ENCODE assay signal across 11 cellular contexts in the genomic region with DNA sequence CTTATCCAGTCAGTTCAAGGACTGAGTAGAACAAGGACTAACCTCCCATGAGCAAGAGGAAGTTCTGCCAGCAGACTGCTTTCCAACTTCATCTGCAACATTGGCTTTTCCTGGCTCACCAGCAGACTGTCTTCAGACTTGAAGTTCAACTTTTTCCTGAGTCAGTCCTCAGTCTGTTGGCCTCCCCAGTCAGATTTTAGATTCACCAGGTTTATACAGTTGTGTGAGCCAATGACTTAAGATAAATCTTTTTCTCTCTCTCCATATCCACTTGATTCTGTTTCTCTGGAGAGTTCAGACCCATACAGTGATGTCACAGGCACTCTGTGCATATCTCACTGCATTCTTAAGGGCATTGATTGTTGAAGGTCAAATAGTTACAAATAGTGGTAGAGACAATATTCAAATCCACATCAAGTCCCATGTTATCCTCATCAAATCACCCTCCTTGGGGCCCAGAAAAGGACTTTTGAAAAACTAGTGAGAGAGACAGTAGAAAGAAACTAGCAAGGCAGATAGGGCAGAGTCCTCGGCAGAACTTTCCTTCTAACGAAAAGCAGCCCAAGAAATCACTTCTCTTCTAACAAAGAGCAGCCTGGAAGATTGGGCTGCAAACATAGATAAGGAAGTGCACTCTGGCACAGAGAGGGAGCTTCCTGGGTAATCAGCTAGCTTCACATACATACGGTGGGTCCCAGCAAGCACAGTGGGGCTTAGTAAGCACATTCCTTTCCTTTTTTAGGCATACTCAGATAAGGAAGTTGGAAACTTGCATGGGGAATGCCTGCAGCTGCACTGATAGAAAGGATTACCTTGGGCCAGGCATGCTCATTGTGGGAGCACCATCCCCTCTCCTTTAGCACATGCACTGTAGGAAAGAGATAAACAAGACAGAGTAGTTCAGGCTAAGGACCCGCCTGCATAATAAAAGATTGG.
A peak's percentile ranks its signal among the peaks of the same experiment; 100 is the strongest.
DNase-seq lines count a peak whose midpoint lies in the region; ATAC-seq, FAIRE-seq and TF ChIP-seq lines count a peak whose summit lies in the region.
"Had no signal": no experiment of that assay in that cellular context is flagged by ENCODE, and none has a peak within 500 bp of the region (broad histone marks: within the 10 kb centered on the region; RNA-seq: fewer than 3 reads in every experiment).

No MANE protein-coding gene starts in this region.

- H3K9me2 ChIP-seq in HCT116 (ENCODE audit: insufficient read depth) = no peaks in the 10 kb centered on the region

- peaks cover 6% of the 10 kb centered on the region for H3K4me1 Mint-ChIP-seq in dendritic cell treated with granulocyte-macrophage colony-stimulating factor and Interleukin-4, amounts not matched to agents 40 ng/mL and 50 ng/mL, for 4 days (ENCODE audit: low read depth)
- no peaks in the 10 kb centered on the region for H3K4me1 Mint-ChIP-seq in activated T-helper 1 cell treated with anti-CD3 and anti-CD28 coated beads, Interleukin-12 subunit alpha, Interleukin-12 subunit beta, Interleukin-2, Interleukin-4 antibody, amounts not matched to agents 30 ng/mL and 10 ng/mL and 1 ng/mL, durations not matched to agents 14 hours and 24 hours and 36 hours (ENCODE audit: low read depth)
- H3K4me1 Mint-ChIP-seq: naive thymus-derived CD8-positive, alpha-beta T cell had no signal

- no peaks in the 10 kb centered on the region for H3K36me3 Mint-ChIP-seq in dendritic cell treated with granulocyte-macrophage colony-stimulating factor and Interleukin-4, amounts not matched to agents 40 ng/mL and 50 ng/mL, for 4 days (ENCODE audit: low read depth)
- H3K36me3 Mint-ChIP-seq in activated T-helper 1 cell treated with anti-CD3 and anti-CD28 coated beads, Interleukin-12 subunit alpha, Interleukin-12 subunit beta, Interleukin-2, Interleukin-4 antibody, amounts not matched to agents 30 ng/mL and 10 ng/mL and 1 ng/mL, durations not matched to agents 14 hours and 24 hours and 36 hours (ENCODE audit: low read depth) = no peaks in the 10 kb centered on the region
- H3K36me3 Mint-ChIP-seq: naive thymus-derived CD8-positive, alpha-beta T cell had no signal

- no peak overlapping the region for H3K4me3 Mint-ChIP-seq in dendritic cell treated with granulocyte-macrophage colony-stimulating factor and Interleukin-4, amounts not matched to agents 40 ng/mL and 50 ng/mL, for 4 days
- no peak overlapping the region for H3K4me3 Mint-ChIP-seq in activated T-helper 1 cell treated with anti-CD3 and anti-CD28 coated beads, Interleukin-12 subunit alpha, Interleukin-12 subunit beta, Interleukin-2, Interleukin-4 antibody, amounts not matched to agents 30 ng/mL and 10 ng/mL and 1 ng/mL, durations not matched to agents 14 hours and 24 hours and 36 hours
- H3K4me3 Mint-ChIP-seq: naive thymus-derived CD8-positive, alpha-beta T cell had no signal

- H3K27me3 ChIP-seq in HCT116 (ENCODE audit: insufficient read depth, low read length) = no peaks in the 10 kb centered on the region
- H3K27me3 ChIP-seq in keratinocyte (ENCODE audit: control insufficient read depth, extremely low read depth, insufficient read depth, low read length) = no peaks in the 10 kb centered on the region
- peaks cover 0 to 7% (median 0%) of the 10 kb centered on the region in 7 donors for H3K27me3 ChIP-seq in spleen (replicated peaks in 1 of 7)

- H3K9me1 ChIP-seq in keratinocyte (ENCODE audit: control insufficient read depth, extremely low read depth, insufficient read depth, low read length) = no peaks in the 10 kb centered on the region

- H2AFZ ChIP-seq in HCT116 (ENCODE audit: low read depth, low read length, poor library complexity, severe bottlenecking) = no peak overlapping the region
- H2AFZ ChIP-seq in keratinocyte (ENCODE audit: control insufficient read depth, low read length) = peak overlapping the region; percentile 57

- TF ChIP-seq POLR2A in HCT116 (IDR thresholded peaks at IDR 0.05; ENCODE audit: borderline replicate concordance, extremely low read depth, insufficient read depth, insufficient read length) = no peak
- no peak for TF ChIP-seq POLR2A in spleen (IDR thresholded peaks at IDR 0.05)

- H3K27ac ChIP-seq in HCT116 (ENCODE audit: low read depth, low read length) = no peak overlapping the region
- H3K27ac ChIP-seq in keratinocyte (ENCODE audit: control insufficient read depth, insufficient read depth, low read length) = no peak overlapping the region
- peak overlapping the region in 5 of 8 donors; percentile 14 to 57 (median 39) for H3K27ac ChIP-seq in spleen

- no TSS peak for BruUV-seq in HCT116 (replicated peaks; lab: Mats Ljungman, UMichigan)

- dilution Hi-C loops in keratinocyte (cut with MboI; ENCODE audit: extremely low pct_ligation_motif_present, low sequenced_read_pairs) = loop anchor here (25.0 kb wide), 1 partner anchor 196 kb away; no protein-coding TSS in a partner anchor

- H3K4me2 ChIP-seq in HCT116 (ENCODE audit: low read length) (peak overlapping the region; percentile 1; the same call in 1 of the 2 replicates), keratinocyte (ENCODE audit: control insufficient read depth, extremely low read depth, insufficient read depth, low read depth, low read length) (no peak overlapping the region)

- no peaks in the 10 kb centered on the region for H3K36me3 ChIP-seq in HCT116 (ENCODE audit: control insufficient read depth in 1 of 2, insufficient read depth in 2 of 2, low read length in 2 of 2)
- H3K36me3 ChIP-seq in keratinocyte (ENCODE audit: control insufficient read depth in 2 of 2, extremely low read depth in 1 of 2, insufficient read depth in 2 of 2, low read length in 2 of 2) = no peaks in the 10 kb centered on the region
- H3K36me3 ChIP-seq in spleen = no peaks in the 10 kb centered on the region

- no peaks in the 10 kb centered on the region for H3K27me3 Mint-ChIP-seq in dendritic cell treated with granulocyte-macrophage colony-stimulating factor and Interleukin-4, amounts not matched to agents 40 ng/mL and 50 ng/mL, for 4 days
- H3K27me3 Mint-ChIP-seq in activated T-helper 1 cell treated with anti-CD3 and anti-CD28 coated beads, Interleukin-12 subunit alpha, Interleukin-12 subunit beta, Interleukin-2, Interleukin-4 antibody, amounts not matched to agents 30 ng/mL and 10 ng/mL and 1 ng/mL, durations not matched to agents 14 hours and 24 hours and 36 hours (ENCODE audit: insufficient read depth) = peaks cover 7% of the 10 kb centered on the region

- TF ChIP-seq CTCF in HCT116 (IDR thresholded peaks at IDR 0.05 in 2 of 3, conservative IDR thresholded peaks at IDR 0.05 in 1 of 3; ENCODE audit: borderline replicate concordance in 1 of 3, insufficient read depth in 1 of 3, low read depth in 2 of 3, low read length in 2 of 3) (no peak), keratinocyte (optimal IDR thresholded peaks at IDR 0.05 in 1 of 3, IDR thresholded peaks at IDR 0.05 in 1 of 3, conservative IDR thresholded peaks at IDR 0.05 in 1 of 3; ENCODE audit: extremely low read depth in 1 of 3, insufficient read depth in 2 of 3, low read length in 3 of 3) (no peak), spleen (IDR thresholded peaks at IDR 0.05 in 8 of 11, conservative IDR thresholded peaks at IDR 0.05 in 3 of 11) (no peak)

- ATAC-seq in HCT116 (0 out of 2 replicates have a peak, but pooled peaks have one; percentile 30), GM21528 (IDR thresholded peaks at IDR 0.05; ENCODE audit: low FRiP score, unreplicated experiment) (no peak), HG03159 (IDR thresholded peaks at IDR 0.05; ENCODE audit: unreplicated experiment) (no peak)
- ATAC-seq: naive thymus-derived CD8-positive, alpha-beta T cell had no signal

- DNase-seq in HCT116 (ENCODE audit: low read depth, low spot score) = no peak
- DNase-seq in keratinocyte (ENCODE audit: low read depth, low spot score) = no peak
- DNase-seq in spleen = no peak
- DNase-seq in NCI-H1436 (lab: John Stamatoyannopoulos, UW) = no peak
- DNase-seq in activated T-helper 1 cell treated with anti-CD3 and anti-CD28 coated beads, Interleukin-12 subunit alpha, Interleukin-12 subunit beta, Interleukin-2, Interleukin-4 antibody, amounts not matched to agents 30 ng/mL and 10 ng/mL and 1 ng/mL, durations not matched to agents 14 hours and 24 hours and 36 hours (ENCODE audit: low spot score) = no peak
- DNase-seq: amniotic stem cell; DMS79; naive thymus-derived CD8-positive, alpha-beta T cell had no signal

- H3K9ac ChIP-seq in HCT116 (ENCODE audit: low read length) (no peak overlapping the region), keratinocyte (ENCODE audit: control insufficient read depth, extremely low read depth, insufficient read depth, low read length) (no peak overlapping the region)

- RAD21 ChIA-PET in HCT116 (lab: Charles Lee; ENCODE audit: low non-redundant PET in 1 of 2, low total read pairs in 2 of 2, uncharacterized antibody in 2 of 2, unreplicated experiment in 2 of 2) = no interaction called here

- H3K4me1 ChIP-seq in HCT116 (ENCODE audit: control insufficient read depth in 1 of 2, insufficient read depth in 2 of 2, low read length in 2 of 2) (peaks cover 0 to 15% of the 10 kb centered on the region in 2 experiments; a peak in 1 of 4 replicates), keratinocyte (ENCODE audit: control insufficient read depth, extremely low read depth, insufficient read depth, low read length) (peaks cover 6% of the 10 kb centered on the region), spleen (peaks cover 0 to 15% (median 0%) of the 10 kb centered on the region in 6 donors)

- H4K20me1 ChIP-seq in HCT116 (ENCODE audit: insufficient read depth) (no peaks in the 10 kb centered on the region), keratinocyte (ENCODE audit: control insufficient read depth, extremely low read depth, insufficient read depth, low read length) (no peaks in the 10 kb centered on the region)

- H3K4me3 ChIP-seq in HCT116 (replicated peaks in 1 of 2; ENCODE audit: low read depth in 1 of 2, low read length in 2 of 2) = no peak overlapping the region
- H3K4me3 ChIP-seq in keratinocyte (ENCODE audit: control insufficient read depth in 2 of 3, extremely low read depth in 1 of 3, insufficient read depth in 2 of 3, low read depth in 1 of 3, low read length in 3 of 3) = no peak overlapping the region
- no peak overlapping the region for H3K4me3 ChIP-seq in spleen

- peak overlapping the region; percentile 22 for H3K27ac Mint-ChIP-seq in dendritic cell treated with granulocyte-macrophage colony-stimulating factor and Interleukin-4, amounts not matched to agents 40 ng/mL and 50 ng/mL, for 4 days
- H3K27ac Mint-ChIP-seq in activated T-helper 1 cell treated with anti-CD3 and anti-CD28 coated beads, Interleukin-12 subunit alpha, Interleukin-12 subunit beta, Interleukin-2, Interleukin-4 antibody, amounts not matched to agents 30 ng/mL and 10 ng/mL and 1 ng/mL, durations not matched to agents 14 hours and 24 hours and 36 hours = no peak overlapping the region
- H3K27ac Mint-ChIP-seq: naive thymus-derived CD8-positive, alpha-beta T cell had no signal

- H3K9me3 ChIP-seq in HCT116 (ENCODE audit: control insufficient read depth in 1 of 2, insufficient read depth in 1 of 2, low read depth in 1 of 2, low read length in 2 of 2) (no peaks in the 10 kb centered on the region), keratinocyte (ENCODE audit: control insufficient read depth, low read depth, low read length) (no peaks in the 10 kb centered on the region), spleen (peaks cover 0 to 9% (median 3%) of the 10 kb centered on the region in 8 donors)

- H3K9me3 Mint-ChIP-seq in dendritic cell treated with granulocyte-macrophage colony-stimulating factor and Interleukin-4, amounts not matched to agents 40 ng/mL and 50 ng/mL, for 4 days = peaks cover 13% of the 10 kb centered on the region
- H3K9me3 Mint-ChIP-seq in activated T-helper 1 cell treated with anti-CD3 and anti-CD28 coated beads, Interleukin-12 subunit alpha, Interleukin-12 subunit beta, Interleukin-2, Interleukin-4 antibody, amounts not matched to agents 30 ng/mL and 10 ng/mL and 1 ng/mL, durations not matched to agents 14 hours and 24 hours and 36 hours = no peaks in the 10 kb centered on the region

- CTCF ChIA-PET in HCT116 (lab: Charles Lee) = no interaction called here

- intact Hi-C loops in HCT116 (cut with micrococcal nuclease) (no loop called here), spleen (cut with DNase I; ENCODE audit: low total_unique reads) (no loop called here)
- intact Hi-C loops in dendritic cell treated with granulocyte-macrophage colony-stimulating factor and Interleukin-4, amounts not matched to agents 40 ng/mL and 50 ng/mL, for 4 days (cut with micrococcal nuclease) = no loop called here
- intact Hi-C loops in activated T-helper 1 cell treated with anti-CD3 and anti-CD28 coated beads, Interleukin-12 subunit alpha, Interleukin-12 subunit beta, Interleukin-2, Interleukin-4 antibody, amounts not matched to agents 30 ng/mL and 10 ng/mL and 1 ng/mL, durations not matched to agents 14 hours and 24 hours and 36 hours (cut with micrococcal nuclease) = no loop called here

- no peaks in the 10 kb centered on the region for H3K79me2 ChIP-seq in HCT116 (ENCODE audit: insufficient read depth, low read length)
- H3K79me2 ChIP-seq in keratinocyte (ENCODE audit: control insufficient read depth, insufficient read depth, low read length) = no peaks in the 10 kb centered on the region

- FAIRE-seq in keratinocyte (lab: Jason Lieb, UNC) = no peak

- 36 to 74% (median 57%) methylated on average over 4 of the region's 4 CpGs for WGBS in spleen, 5 donors

- POLR2A ChIA-PET in HCT116 (lab: Charles Lee) = no interaction called here

- no peak for TF ChIP-seq RAD21 in HCT116 (IDR thresholded peaks at IDR 0.05; ENCODE audit: low read depth)

Comparison
In these comparisons a context has a peak if more than half of its experiments do, and no peak if none do; other contexts are left out.
1. H3K27ac ChIP-seq: peak in spleen (5 of 8); none in HCT116 (single experiment) and keratinocyte (single experiment).